In the genomic region with DNA sequence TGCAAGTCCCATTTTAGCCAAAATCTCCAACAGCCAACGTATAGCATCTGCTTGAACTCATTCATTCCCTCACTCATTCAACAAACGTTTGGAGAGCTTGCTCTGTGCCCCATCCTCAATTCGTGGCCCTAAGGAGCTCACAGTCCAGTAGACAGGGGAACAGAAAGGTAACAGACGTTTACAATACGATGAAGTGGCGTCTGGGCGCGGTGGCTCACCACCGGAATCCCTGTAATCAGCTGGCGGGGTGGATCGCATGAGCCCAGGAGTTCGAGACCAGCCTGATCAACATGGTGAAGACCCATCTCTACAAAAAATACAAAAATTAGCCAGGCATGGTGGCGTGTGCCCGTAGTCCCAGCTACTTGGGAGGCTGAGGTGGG, we compare ENCODE assay signal across 8 cellular contexts. TPM values are rescaled to one million over a fixed set of nuclear protein-coding genes. Genes with fewer than 3 reads are reported as not detected.
DNase-seq lines count a peak whose midpoint lies in the region; TF ChIP-seq lines count a peak whose summit lies in the region.

No MANE protein-coding gene starts in this region.

- peak overlapping the region; percentile 79 for H3K4me3 Mint-ChIP-seq in endothelial cell (ENCODE audit: unreplicated experiment)

- no peaks in the 10 kb centered on the region for H3K36me3 Mint-ChIP-seq in endothelial cell (ENCODE audit: low read depth, unreplicated experiment)

- H3K27me3 ChIP-seq in H7 (ENCODE audit: control insufficient read depth, insufficient read depth, low read length), result peaks cover 4% of the 10 kb centered on the region; the same call in 1 of the 2 replicates
- no peaks in the 10 kb centered on the region for H3K27me3 ChIP-seq in SJCRH30

- H3K27me3 Mint-ChIP-seq in endothelial cell (ENCODE audit: unreplicated experiment), result peaks cover 3% of the 10 kb centered on the region

- H3K36me3 ChIP-seq in H7 (replicated peaks; ENCODE audit: control insufficient read depth, insufficient read depth, low read length) (no peaks in the 10 kb centered on the region; the same call in 1 of the 2 replicates), SJCRH30 (peaks cover 10% of the 10 kb centered on the region)

- H3K4me3 ChIP-seq in H7 (ENCODE audit: insufficient read depth, low read depth, low read length), result peak overlapping the region; percentile 6; the same call in 1 of the 2 replicates
- peak overlapping the region; percentile 84 for H3K4me3 ChIP-seq in SJCRH30
- H3K4me3 ChIP-seq in retinal pigment epithelial cell (ENCODE audit: low read length), result peak overlapping the region; percentile 43

- H3K27ac ChIP-seq in SJCRH30, result no peak overlapping the region

- TF ChIP-seq CTCF in endothelial cell (IDR thresholded peaks at IDR 0.05; ENCODE audit: unreplicated experiment) (no peak), retinal pigment epithelial cell (conservative IDR thresholded peaks at IDR 0.05; ENCODE audit: low read depth, low read length) (no peak)

- H3K4me1 Mint-ChIP-seq in endothelial cell (ENCODE audit: unreplicated experiment), result peaks cover 7% of the 10 kb centered on the region

- peak overlapping the region; percentile 40 for H3K27ac Mint-ChIP-seq in endothelial cell (ENCODE audit: unreplicated experiment)

- no peaks in the 10 kb centered on the region for H3K9me3 ChIP-seq in SJCRH30 (replicated peaks)

- no peak for DNase-seq in H7
- no peak for DNase-seq in SJCRH30
- no peak for DNase-seq in endothelial cell (ENCODE audit: low spot score)
- DNase-seq in retinal pigment epithelial cell (ENCODE audit: low read depth), result no peak
- no peak for DNase-seq in NCI-H526 treated with DMSO at 0.1 percent for 48 hours (lab: John Stamatoyannopoulos, UW)
- no peak for DNase-seq in NCI-H1105 treated with DMSO at 0.1 percent for 48 hours (lab: John Stamatoyannopoulos, UW)
- DNase-seq in amygdala (lab: John Stamatoyannopoulos, UW), result no peak
- no peak for DNase-seq in NCI-H446 (lab: John Stamatoyannopoulos, UW)

- H3K4me1 ChIP-seq in SJCRH30, result peaks cover 23% of the 10 kb centered on the region

- no peaks in the 10 kb centered on the region for H3K9me3 Mint-ChIP-seq in endothelial cell (ENCODE audit: unreplicated experiment)

RNA-seq across cellular contexts. Expression of a gene that starts 0.8 kb away (rescaled TPM):
- 51.8 and 57.8 TPM in 2 replicates for total RNA-seq in H7 (2014; rRNA removed; shearing (Covaris generic))
- 103 and 112 TPM in 2 replicates for total RNA-seq in SJCRH30 (2014; rRNA removed; shearing (Covaris generic))
- total RNA-seq in endothelial cell (ENCODE audit: unreplicated experiment), result 6.7 TPM

RNA-seq across cellular contexts. Expression of a gene that starts 12.7 kb away (rescaled TPM):
- 39.9 and 56.7 TPM in 2 replicates for total RNA-seq in H7 (2014; rRNA removed; shearing (Covaris generic))
- total RNA-seq in SJCRH30 (2014; rRNA removed; shearing (Covaris generic)), result 28.2 and 30.8 TPM in 2 replicates
- 9.8 TPM for total RNA-seq in endothelial cell (ENCODE audit: unreplicated experiment)

RNA-seq across cellular contexts. Expression of a gene that starts 20.2 kb away (rescaled TPM):
- total RNA-seq in H7 (2014; rRNA removed; shearing (Covaris generic)), result 1.3 and 1.4 TPM in 2 replicates
- 0.10 TPM in 1 of 2 replicates, not detected in the other for total RNA-seq in SJCRH30 (2014; rRNA removed; shearing (Covaris generic))
- total RNA-seq in endothelial cell (ENCODE audit: unreplicated experiment), result not detected

RNA-seq across cellular contexts. Expression of a gene that starts 24.8 kb away (rescaled TPM):
- total RNA-seq in H7 (2014; rRNA removed; shearing (Covaris generic)), result 0.11 TPM in 1 of 2 replicates, not detected in the other
- 0.38 and 0.42 TPM in 2 replicates for total RNA-seq in SJCRH30 (2014; rRNA removed; shearing (Covaris generic))
- not detected for total RNA-seq in endothelial cell (ENCODE audit: unreplicated experiment)

RNA-seq across cellular contexts. Expression of a gene that starts 33.1 kb away (rescaled TPM):
- total RNA-seq in H7 (2014; rRNA removed; shearing (Covaris generic)), result under 0.01 TPM in 1 of 2 replicates, not detected in the other
- 7.4 and 8.2 TPM in 2 replicates for total RNA-seq in SJCRH30 (2014; rRNA removed; shearing (Covaris generic))
- 6.0 TPM for total RNA-seq in endothelial cell (ENCODE audit: unreplicated experiment)

Comparison
In these comparisons a context has a peak if more than half of its experiments do, and no peak if none do; other contexts are left out.
1. H3K4me3 ChIP-seq: peak in every context shown above with its lines; median percentile 84 in SJCRH30; 43 in retinal pigment epithelial cell; 6 in H7.